8 cellular contexts compared by ENCODE assay signal in the genomic region with DNA sequence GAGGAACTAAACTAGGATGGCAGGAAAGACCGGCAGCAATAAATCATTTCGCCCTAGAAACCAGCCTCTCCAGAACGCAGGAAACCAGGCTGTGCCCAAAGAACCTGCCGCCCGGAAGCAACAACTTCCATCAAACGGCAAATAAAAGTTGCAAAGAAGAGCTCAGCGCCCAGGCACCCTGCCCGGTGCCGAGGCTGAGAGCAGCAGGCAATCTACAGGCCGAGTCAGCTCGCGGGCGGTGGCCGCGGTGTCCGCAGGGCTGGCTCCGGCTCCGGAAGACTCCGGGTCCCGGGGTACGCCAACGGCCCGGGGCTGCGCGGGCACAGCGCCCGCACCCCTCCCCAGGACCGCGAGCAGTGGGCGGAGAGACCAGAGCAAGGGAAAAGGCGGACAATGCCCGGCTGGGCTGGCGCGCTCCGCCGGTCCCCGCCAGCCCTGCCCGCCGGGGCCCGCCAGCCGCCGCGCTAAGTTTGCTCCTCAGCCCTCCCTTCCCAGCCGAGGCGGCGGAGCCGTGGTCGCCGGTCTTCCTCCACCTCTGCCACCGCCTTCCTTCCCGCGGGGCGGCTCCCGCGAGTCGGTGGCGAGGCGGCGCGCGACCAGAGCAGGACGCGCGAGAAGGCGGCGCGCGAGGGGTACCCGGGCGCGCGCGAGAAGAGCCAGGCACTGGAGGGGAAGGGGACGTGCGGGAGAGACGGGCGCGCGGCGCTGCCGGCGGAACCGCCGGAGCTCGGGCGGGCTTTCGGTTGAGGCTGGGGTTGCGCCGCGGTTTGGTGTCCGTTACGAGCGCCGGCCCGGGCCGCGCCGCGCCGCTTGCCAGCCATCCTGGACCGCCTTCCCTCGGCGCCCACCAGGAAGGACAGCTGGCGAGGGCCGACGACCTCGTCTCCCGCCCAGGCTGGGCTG. TPM values are rescaled to one million over a fixed set of nuclear protein-coding genes. Genes with fewer than 3 reads are reported as not detected.
DNase-seq lines count a peak whose midpoint lies in the region; ATAC-seq and TF ChIP-seq lines count a peak whose summit lies in the region.

No MANE protein-coding gene starts in this region.

- in situ Hi-C loops in HAP-1 (cut with MboI; ENCODE audit: low sequenced_read_pairs): no loop called here

- DNase-seq in NCI-H1436 (lab: John Stamatoyannopoulos, UW): peak; percentile 28
- DNase-seq in NCI-H1436 treated with DMSO at 0.1 percent for 48 hours (lab: John Stamatoyannopoulos, UW): no peak
- peak; percentile 16 to 68 for DNase-seq in HAP-1 (ENCODE audit: low spot score in 2 of 2)
- peak; percentile 51 for DNase-seq in MG63
- peak; percentile 30 to 48 for DNase-seq in activated CD4-positive, alpha-beta T cell treated with anti-CD3 and anti-CD28 coated beads for 24 hours (ENCODE audit: low read depth in 2 of 2)
- peak; percentile 93 for DNase-seq in chondrocyte (ENCODE audit: low spot score)
- peak; percentile 40 to 77 for DNase-seq in left colon
- DNase-seq in stimulated activated CD4-positive, alpha-beta T cell treated with anti-CD3 and anti-CD28 coated beads, Interleukin-1b, Interleukin-23, amount 100 ng/mL, for 4 hours (ENCODE audit: low read depth in 2 of 2): peak; percentile 49 to 60

- H3K27ac Mint-ChIP-seq in chondrocyte (ENCODE audit: unreplicated experiment): peak overlapping the region; percentile 99

- peak; percentile 40 for ATAC-seq in left colon

- H3K36me3 Mint-ChIP-seq in chondrocyte (ENCODE audit: low read depth): no peaks in the 10 kb centered on the region

- 0 out of 2 replicates have a peak, but pooled peaks cover 2% of the 10 kb centered on the region for H3K36me3 ChIP-seq in HAP-1 (replicated peaks)
- no peaks in the 10 kb centered on the region; the same call in 1 of the 2 replicates for H3K36me3 ChIP-seq in MG63

- peaks cover 25% of the 10 kb centered on the region for H3K4me1 ChIP-seq in HAP-1

- peak overlapping the region; percentile 80 for H3K4me3 ChIP-seq in HAP-1
- peak overlapping the region; percentile 91 for H3K4me3 ChIP-seq in MG63

- H3K4me1 Mint-ChIP-seq in chondrocyte (ENCODE audit: low read depth): peaks cover 45% of the 10 kb centered on the region

- peak; percentile 54 for TF ChIP-seq CTCF in chondrocyte (IDR thresholded peaks at IDR 0.05)

- H3K9me3 ChIP-seq in HAP-1: no peaks in the 10 kb centered on the region
- no peaks in the 10 kb centered on the region for H3K9me3 ChIP-seq in MG63

- peak overlapping the region; percentile 93 for H3K4me3 Mint-ChIP-seq in chondrocyte (ENCODE audit: unreplicated experiment)

- no peaks in the 10 kb centered on the region for H3K27me3 Mint-ChIP-seq in chondrocyte (ENCODE audit: low read depth)

- intact Hi-C loops in left colon (cut with DNase I, micrococcal nuclease): loop anchor here in 1 of 2 donors (10.0 kb wide), 1 partner anchor 85 kb away; no protein-coding TSS in a partner anchor

- H3K27me3 ChIP-seq in HAP-1 (ENCODE audit: low read depth) (no peaks in the 10 kb centered on the region), MG63 (no peaks in the 10 kb centered on the region)

- no peaks in the 10 kb centered on the region for H3K9me3 Mint-ChIP-seq in chondrocyte (ENCODE audit: low read depth)

RNA-seq across cellular contexts. Expression of gene FRYL, which starts 0.7 kb away (rescaled TPM):
- total RNA-seq in MG63 (2014; rRNA removed; shearing (Covaris generic); ENCODE audit: low replicate concordance): 9.7 and 15.9 TPM in 2 replicates
- total RNA-seq in chondrocyte (29.3 to 45.4 TPM (median 30.8 TPM) in 3 replicates), left colon (100 to 1,000 TPM; 288 to 437 TPM)

RNA-seq across cellular contexts. Expression of gene OCIAD1, which starts 51.5 kb away (rescaled TPM):
- total RNA-seq in MG63 (2014; rRNA removed; shearing (Covaris generic); ENCODE audit: low replicate concordance): 80.6 and 132 TPM in 2 replicates
- total RNA-seq in chondrocyte (119 to 132 TPM (median 120 TPM) in 3 replicates), left colon (100 to 1,000 TPM; 123 to 129 TPM)
